Comparison of ENCODE assay signal across 33 cellular contexts in the genomic region with DNA sequence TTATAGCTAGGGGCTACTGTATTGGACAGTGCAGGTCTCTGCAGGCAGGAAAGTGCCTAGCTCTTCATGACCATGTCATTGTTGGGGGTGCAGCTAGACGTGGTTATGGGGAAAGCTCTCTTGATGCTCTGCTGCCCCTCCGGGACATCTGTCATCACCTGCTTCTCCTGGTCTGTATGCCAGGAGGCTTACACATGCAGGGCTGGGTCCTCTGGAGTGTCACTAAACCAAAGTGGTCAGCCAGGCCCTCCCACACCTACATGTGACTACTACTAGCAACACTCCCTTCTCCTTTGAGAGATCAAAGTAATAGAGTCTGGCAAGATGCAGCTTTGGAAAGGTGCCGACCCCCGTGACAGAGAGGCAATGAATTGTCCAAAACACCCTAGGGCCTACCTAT.
"Had no signal": no experiment of that assay in that cellular context is flagged by ENCODE, and none has a peak within 500 bp of the region (broad histone marks: within the 10 kb centered on the region; RNA-seq: fewer than 3 reads in every experiment).

No MANE protein-coding gene starts in this region.

- H3K9me3 ChIP-seq: ascending aorta, MG63, Peyer's patch had no signal

- H3K4me3 Mint-ChIP-seq: activated CD4-positive, alpha-beta T cell treated with anti-CD3 and anti-CD28 coated beads, Interleukin-2, amount 10 ng/mL, durations not matched to agents 24 days and 14 days; activated CD8-positive, alpha-beta T cell treated with anti-CD3 and anti-CD28 coated beads, Interleukin-2, amount 10 ng/mL, durations not matched to agents 7 days and 5 days; activated naive CD4-positive, alpha-beta T cell treated with anti-CD3 and anti-CD28 coated beads, Interleukin-2, amount 50 U/mL, for 24 hours; activated naive CD8-positive, alpha-beta T cell treated with anti-CD3 and anti-CD28 coated beads, Interleukin-2, amount 10 ng/mL, durations not matched to agents 7 days and 5 days; activated T-cell treated with anti-CD3 and anti-CD28 coated beads, Interleukin-2, amount 50 U/mL, for 24 hours; central memory CD8-positive, alpha-beta T cell; T-cell; T-helper 17 cell had no signal

- DNase-seq: activated CD4-positive, alpha-beta T cell treated with anti-CD3 and anti-CD28 coated beads, Interleukin-2, amount 10 ng/mL, durations not matched to agents 24 days and 14 days; activated CD4-positive, alpha-beta T cell treated with anti-CD3 and anti-CD28 coated beads, Interleukin-2, amount 50 U/mL, for 4 hours; activated CD8-positive, alpha-beta T cell treated with anti-CD3 and anti-CD28 coated beads, Interleukin-2, amount 10 ng/mL, durations not matched to agents 7 days and 5 days; activated gamma-delta T cell; activated naive CD4-positive, alpha-beta T cell treated with Interleukin-2 at 50 U/mL for 16 hours; activated naive CD8-positive, alpha-beta T cell treated with anti-CD3 and anti-CD28 coated beads, Interleukin-2, amount 10 ng/mL, durations not matched to agents 7 days and 5 days; activated T-cell treated with anti-CD3 and anti-CD28 coated beads, Interleukin-2, amount 50 U/mL, for 24 hours; amygdala; Kasumi-1; KG1; MG63; NCI-H1048; NCI-H1105 treated with DMSO at 0.1 percent for 48 hours; NCI-H1436; NCI-H1694; NCI-H1930; NCI-H2081 treated with DMSO at 0.1 percent for 48 hours; NCI-H345; NCI-H524 treated with DMSO at 0.1 percent for 48 hours; PC-3; Peyer's patch; SIG-M5; T-cell; T-helper 17 cell; WERI-Rb-1 had no signal

- H3K27ac Mint-ChIP-seq: activated CD4-positive, alpha-beta T cell treated with anti-CD3 and anti-CD28 coated beads, Interleukin-2, amount 10 ng/mL, durations not matched to agents 24 days and 14 days; activated CD8-positive, alpha-beta T cell treated with anti-CD3 and anti-CD28 coated beads, Interleukin-2, amount 10 ng/mL, durations not matched to agents 7 days and 5 days; activated naive CD4-positive, alpha-beta T cell treated with anti-CD3 and anti-CD28 coated beads, Interleukin-2, amount 50 U/mL, for 24 hours; activated naive CD8-positive, alpha-beta T cell treated with anti-CD3 and anti-CD28 coated beads, Interleukin-2, amount 10 ng/mL, durations not matched to agents 7 days and 5 days; activated T-cell treated with anti-CD3 and anti-CD28 coated beads, Interleukin-2, amount 50 U/mL, for 24 hours; activated T-helper 2 cell treated with anti-CD3 and anti-CD28 coated beads, Interferon-gamma antibody, Interleukin-2, Interleukin-4, amounts not matched to agents 10 μg/mL and 5 μg/mL and 100 μg/mL, durations not matched to agents 14 hours and 24 hours and 36 hours; T-cell; T-helper 17 cell had no signal

- H3K36me3 Mint-ChIP-seq: activated naive CD4-positive, alpha-beta T cell treated with anti-CD3 and anti-CD28 coated beads, Interleukin-2, amount 50 U/mL, for 24 hours; activated naive CD8-positive, alpha-beta T cell treated with anti-CD3 and anti-CD28 coated beads, Interleukin-2, amount 10 ng/mL, durations not matched to agents 7 days and 5 days; T-cell had no signal

- H3K27ac ChIP-seq: ascending aorta, cardiac muscle cell, Peyer's patch, RWPE1, WERI-Rb-1 had no signal

- H3K27me3 ChIP-seq: ascending aorta, cardiac muscle cell, MG63, Peyer's patch had no signal

- H3K36me3 ChIP-seq: ascending aorta, cardiac muscle cell, MG63, Peyer's patch, WERI-Rb-1 had no signal

- H3K9me3 Mint-ChIP-seq: activated CD4-positive, alpha-beta T cell treated with anti-CD3 and anti-CD28 coated beads, Interleukin-2, amount 10 ng/mL, durations not matched to agents 24 days and 14 days; activated naive CD4-positive, alpha-beta T cell treated with anti-CD3 and anti-CD28 coated beads, Interleukin-2, amount 50 U/mL, for 24 hours; activated naive CD8-positive, alpha-beta T cell treated with anti-CD3 and anti-CD28 coated beads, Interleukin-2, amount 10 ng/mL, durations not matched to agents 7 days and 5 days; activated T-cell treated with anti-CD3 and anti-CD28 coated beads, Interleukin-2, amount 50 U/mL, for 24 hours; activated T-helper 2 cell treated with anti-CD3 and anti-CD28 coated beads, Interferon-gamma antibody, Interleukin-2, Interleukin-4, amounts not matched to agents 10 μg/mL and 5 μg/mL and 100 μg/mL, durations not matched to agents 14 hours and 24 hours and 36 hours; central memory CD8-positive, alpha-beta T cell; T-cell had no signal

- H3K4me1 ChIP-seq: Peyer's patch had no signal

- H3K4me3 ChIP-seq: ascending aorta, cardiac muscle cell, MG63, Peyer's patch had no signal

- ATAC-seq: activated CD8-positive, alpha-beta T cell treated with anti-CD3 and anti-CD28 coated beads, Interleukin-2, amount 10 ng/mL, durations not matched to agents 7 days and 5 days; PC-3; Right ventricle myocardium inferior; SK-N-SH treated with all-trans-retinoic acid at 6 μM for 48 hours; T-cell; T-helper 17 cell had no signal

- H3K4me1 Mint-ChIP-seq: activated CD4-positive, alpha-beta T cell treated with anti-CD3 and anti-CD28 coated beads, Interleukin-2, amount 10 ng/mL, durations not matched to agents 24 days and 14 days; activated naive CD4-positive, alpha-beta T cell treated with anti-CD3 and anti-CD28 coated beads, Interleukin-2, amount 50 U/mL, for 24 hours; activated naive CD8-positive, alpha-beta T cell treated with anti-CD3 and anti-CD28 coated beads, Interleukin-2, amount 10 ng/mL, durations not matched to agents 7 days and 5 days; central memory CD8-positive, alpha-beta T cell; T-cell; T-helper 17 cell had no signal
